9 cellular contexts compared by ENCODE assay signal in the genomic region with DNA sequence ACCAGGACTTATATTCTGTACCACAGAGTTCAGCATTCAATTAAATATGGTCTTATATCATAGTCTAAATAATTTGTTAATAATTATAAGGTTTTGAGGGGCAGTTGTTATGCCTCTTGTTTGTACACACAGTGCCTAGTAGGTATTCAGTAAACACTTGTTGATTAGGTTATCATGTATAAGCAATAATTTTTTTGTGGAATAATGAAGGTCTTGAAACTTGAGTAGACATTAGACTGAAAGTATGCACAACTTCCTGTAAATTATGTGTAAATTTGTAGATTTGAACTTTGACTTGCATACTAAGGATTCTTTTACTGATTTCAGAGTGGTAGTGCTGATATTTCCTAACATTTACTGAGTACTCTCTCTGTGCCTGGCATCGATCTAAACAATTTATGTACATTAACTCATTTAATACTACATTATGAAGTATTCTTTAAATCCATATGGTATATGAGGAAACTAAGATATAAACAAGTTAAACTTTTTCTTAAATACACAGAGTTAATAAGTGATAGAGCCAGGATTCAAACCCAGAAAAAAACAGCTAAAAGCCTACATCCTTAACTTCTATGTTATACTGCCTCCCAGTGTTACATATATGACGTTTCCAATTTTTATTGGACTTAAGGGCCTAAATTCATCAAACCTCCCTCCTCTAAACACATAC.
DNase-seq lines count a peak whose midpoint lies in the region; ATAC-seq, FAIRE-seq and TF ChIP-seq lines count a peak whose summit lies in the region.
"Had no signal": no experiment of that assay in that cellular context is flagged by ENCODE, and none has a peak within 500 bp of the region (broad histone marks: within the 10 kb centered on the region; RNA-seq: fewer than 3 reads in every experiment).

No MANE protein-coding gene starts in this region.

- H3K36me3 ChIP-seq in heart right ventricle (peaks cover 0 to 18% (median 7%) of the 10 kb centered on the region in 9 donors), PC-3 (ENCODE audit: low read depth, low read length) (0 out of 2 replicates have a peak, but pooled peaks cover 6% of the 10 kb centered on the region), transverse colon (peaks cover 0 to 7% (median 2%) of the 10 kb centered on the region in 4 donors), esophagus muscularis mucosa (peaks cover 0 to 10% (median 4%) of the 10 kb centered on the region in 4 donors)

- H4K20me1 ChIP-seq in PC-3 (ENCODE audit: low read length) = no peaks in the 10 kb centered on the region

- POLR2A ChIA-PET in PC-3 (lab: Charles Lee; ENCODE audit: unreplicated experiment) = no interaction called here

- H3K4me3 ChIP-seq in heart right ventricle = no peak overlapping the region
- H3K4me3 ChIP-seq in PC-3 (ENCODE audit: low read length) = no peak overlapping the region
- no peak overlapping the region for H3K4me3 ChIP-seq in fibroblast of mammary gland (ENCODE audit: control insufficient read depth, low read depth, low read length)
- H3K4me3 ChIP-seq in transverse colon = no peak overlapping the region
- no peak overlapping the region for H3K4me3 ChIP-seq in esophagus muscularis mucosa
- H3K4me3 ChIP-seq: lung had no signal

- FAIRE-seq in GM19239 (lab: Jason Lieb, UNC) = no peak

- H3K27me3 ChIP-seq in heart right ventricle = no peaks in the 10 kb centered on the region
- no peaks in the 10 kb centered on the region for H3K27me3 ChIP-seq in PC-3 (ENCODE audit: low read length)
- no peaks in the 10 kb centered on the region for H3K27me3 ChIP-seq in transverse colon
- no peaks in the 10 kb centered on the region for H3K27me3 ChIP-seq in esophagus muscularis mucosa

- CTCF ChIA-PET in PC-3 (lab: Charles Lee) = interaction anchor here (0.5 to 1.1 kb wide), 2 partner anchors 18 to 166 kb away, joined by 4 to 5 read pairs; no protein-coding TSS in a partner anchor

- H3K27ac ChIP-seq in heart right ventricle (no peak overlapping the region), PC-3 (ENCODE audit: low read length) (no peak overlapping the region), transverse colon (peak overlapping the region in 3 of 4 donors; percentile 50 to 60 (median 57)), esophagus muscularis mucosa (replicated peaks in 1 of 4) (no peak overlapping the region)

- ATAC-seq in heart right ventricle = peak in 1 of 8 donors; percentile 42
- ATAC-seq in PC-3 = peak; percentile 40; the same call in 1 of the 2 replicates
- ATAC-seq in GM18858 (IDR thresholded peaks at IDR 0.05; ENCODE audit: unreplicated experiment) = no peak

- TF ChIP-seq POLR2A in transverse colon (IDR thresholded peaks at IDR 0.05) (no peak), esophagus muscularis mucosa (IDR thresholded peaks at IDR 0.05; ENCODE audit: low read depth) (no peak)

- in situ Hi-C loops in transverse colon (cut with MboI; ENCODE audit: low pct_ligation_motif_present in 1 of 4, low pct_unique_long_range_greater_than_20kb in 1 of 4, low sequenced_read_pairs in 3 of 4) = loop anchor here in 1 of 4 donors (10.0 kb wide), 1 partner anchor 161 kb away; no protein-coding TSS in a partner anchor

- no peak overlapping the region for H3K9ac ChIP-seq in PC-3 (ENCODE audit: low read length)

- H3K79me2 ChIP-seq in PC-3 (ENCODE audit: low read length) = no peaks in the 10 kb centered on the region

- no peak overlapping the region for H3K4me2 ChIP-seq in PC-3 (ENCODE audit: low read length)

- DNase-seq in heart right ventricle (no peak), cardiac septum (ENCODE audit: low spot score) (no peak), PC-3 (peak; percentile 52), fibroblast of mammary gland (ENCODE audit: low read depth) (peak; percentile 65), transverse colon (no peak), GM19239 (ENCODE audit: insufficient read length, low spot score) (no peak), esophagus muscularis mucosa (ENCODE audit: extremely low spot score) (no peak)

- peak in 8 of 9 donors; percentile 15 to 57 (median 38) for TF ChIP-seq CTCF in heart right ventricle (IDR thresholded peaks at IDR 0.05)
- peak; percentile 58 for TF ChIP-seq CTCF in PC-3 (conservative IDR thresholded peaks at IDR 0.05; ENCODE audit: low read depth, low read length)
- TF ChIP-seq CTCF in fibroblast of mammary gland (conservative IDR thresholded peaks at IDR 0.05; ENCODE audit: control insufficient read depth, insufficient read depth, low read depth, low read length) = peak; percentile 40
- TF ChIP-seq CTCF in transverse colon (IDR thresholded peaks at IDR 0.05) = peak in 4 of 5 experiments; percentile 19 to 44 (median 27)
- TF ChIP-seq CTCF in esophagus muscularis mucosa (IDR thresholded peaks at IDR 0.05) = peak in 1 of 3 experiments; percentile 16

- BruUV-seq in PC-3 (replicated peaks; lab: Mats Ljungman, UMichigan) = no TSS peak

- WGBS in heart right ventricle, 2 donors = 62 to 71% methylated on average over 2 of the region's 2 CpGs
- WGBS in transverse colon (ENCODE audit: low coverage in 1 of 2), 2 donors = 33 to 54% methylated on average over 2 of the region's 2 CpGs
- WGBS in esophagus muscularis mucosa = 68% methylated on average over 2 of the region's 2 CpGs

- TF ChIP-seq EP300 in transverse colon (IDR thresholded peaks at IDR 0.05; ENCODE audit: low read depth) (no peak), esophagus muscularis mucosa (IDR thresholded peaks at IDR 0.05) (no peak)

- H3K9me3 ChIP-seq in heart right ventricle (peaks cover 0 to 22% (median 2%) of the 10 kb centered on the region in 11 donors), PC-3 (ENCODE audit: low read length) (no peaks in the 10 kb centered on the region), transverse colon (no peaks in the 10 kb centered on the region), esophagus muscularis mucosa (peaks cover 0 to 12% (median 0%) of the 10 kb centered on the region in 4 donors)

- no peaks in the 10 kb centered on the region for H3K9me2 ChIP-seq in PC-3 (replicated peaks; ENCODE audit: low read length)

- intact Hi-C loops in heart right ventricle (cut with DNase I) = loop anchor here in 9 of 10 donors (1.0 to 10.0 kb wide), 11 partner anchors 61 to 168 kb away; a partner anchor contains a TSS
- intact Hi-C loops in cardiac septum (cut with DNase I) = loop anchor here (2.0 kb wide), 1 partner anchor 167 kb away; no protein-coding TSS in a partner anchor
- intact Hi-C loops in PC-3 (cut with micrococcal nuclease) = loop anchor here (1.0 to 2.0 kb wide), 2 partner anchors 65 to 166 kb away; a partner anchor contains a TSS
- intact Hi-C loops in transverse colon (cut with DNase I; ENCODE audit: low total_unique reads) = no loop called here
- intact Hi-C loops in esophagus muscularis mucosa (cut with DNase I) = loop anchor here (5.0 kb wide), 1 partner anchor 168 kb away; no protein-coding TSS in a partner anchor

- H2AFZ ChIP-seq in PC-3 (ENCODE audit: low read length) = no peak overlapping the region

- H3K4me1 ChIP-seq in heart right ventricle = peaks cover 0 to 19% (median 0%) of the 10 kb centered on the region in 9 donors
- peaks cover 4% of the 10 kb centered on the region; the same call in 1 of the 2 replicates for H3K4me1 ChIP-seq in PC-3 (ENCODE audit: insufficient read depth, low read length)
- peaks cover 0 to 30% (median 9%) of the 10 kb centered on the region in 4 donors for H3K4me1 ChIP-seq in transverse colon
- no peaks in the 10 kb centered on the region for H3K4me1 ChIP-seq in esophagus muscularis mucosa

- no peaks in the 10 kb centered on the region for H3F3A ChIP-seq in PC-3 (ENCODE audit: low read length, unreplicated experiment)

Comparison
In these comparisons a context has a peak if more than half of its experiments do, and no peak if none do; other contexts are left out.
1. DNase-seq: peak in PC-3 (single experiment) and fibroblast of mammary gland (single experiment); none in heart right ventricle (0 of 2), cardiac septum (single experiment), transverse colon (single experiment), GM19239 (single experiment) and esophagus muscularis mucosa (single experiment).
2. H3K27ac ChIP-seq: peak in transverse colon (3 of 4); none in heart right ventricle (0 of 10), PC-3 (single experiment) and esophagus muscularis mucosa (0 of 4).